ENCODE assay signal across 8 cellular contexts in genomic region chr7:66413379-66414114, GRCh38.
A peak's percentile ranks its signal among the peaks of the same experiment; 100 is the strongest.
DNase-seq lines count a peak whose midpoint lies in the region; ATAC-seq and TF ChIP-seq lines count a peak whose summit lies in the region.

No MANE protein-coding gene starts in this region.

- peak; percentile 61 for ATAC-seq in HG02870 (IDR thresholded peaks at IDR 0.05; ENCODE audit: unreplicated experiment)

- TF ChIP-seq CTCF in GM10248 (IDR thresholded peaks at IDR 0.05; ENCODE audit: control extremely low read depth, extremely low read depth, low read depth, missing control alignments) (peak; percentile 39), epithelial cell of proximal tubule (conservative IDR thresholded peaks at IDR 0.05; ENCODE audit: low read depth, low read length) (peak; percentile 55)

- POLR2A ChIA-PET in GM10248 (lab: Yijun Ruan, JAX): interaction anchor here (1.0 kb wide), 1 partner anchor 208 kb away, joined by 6 read pairs; the partner anchor contains the start of gene TPST1

- CTCF ChIA-PET in GM10248 (lab: Yijun Ruan, JAX): interaction anchor here (0.7 to 1.6 kb wide), 8 partner anchors 11 to 80 kb away, joined by 3 to 5 read pairs (median 3); no protein-coding TSS in a partner anchor

- DNase-seq in GM10248 (ENCODE audit: extremely low spot score) (peak; percentile 96), NCI-H524 (lab: John Stamatoyannopoulos, UW) (peak; percentile 39 to 77), epithelial cell of proximal tubule (ENCODE audit: low read depth) (no peak), midbrain (lab: John Stamatoyannopoulos, UW) (peak; percentile 88), NCI-H2081 (lab: John Stamatoyannopoulos, UW) (no peak)
- DNase-seq in activated T-cell treated with anti-CD3 and anti-CD28 coated beads, Interleukin-2, amount 50 U/mL, for 1 hour: peak; percentile 90
- peak; percentile 58 for DNase-seq in stimulated activated CD8-positive, alpha-beta memory T cell treated with anti-CD3 and anti-CD28 coated beads, Interleukin-15, amount 100 ng/mL, for 24 hours (ENCODE audit: low read depth)

- peak overlapping the region; percentile 60 for H3K4me3 ChIP-seq in epithelial cell of proximal tubule (ENCODE audit: low read depth, low read length)

Comparison
In these comparisons a context has a peak if more than half of its experiments do, and no peak if none do; other contexts are left out.
1. DNase-seq: peak in GM10248 (single experiment), NCI-H524 (2 of 2), activated T-cell treated with anti-CD3 and anti-CD28 coated beads, Interleukin-2, amount 50 U/mL, for 1 hour (single experiment), midbrain (single experiment) and stimulated activated CD8-positive, alpha-beta memory T cell treated with anti-CD3 and anti-CD28 coated beads, Interleukin-15, amount 100 ng/mL, for 24 hours (single experiment); none in epithelial cell of proximal tubule (single experiment) and NCI-H2081 (0 of 2).